ENCODE assay signal across 16 cellular contexts in genomic region chr3:129600348-129600747, GRCh38. TPM values are rescaled to one million over a fixed set of nuclear protein-coding genes. Genes with fewer than 3 reads are reported as not detected.
A peak's percentile ranks its signal among the peaks of the same experiment; 100 is the strongest.
DNase-seq lines count a peak whose midpoint lies in the region; ATAC-seq and TF ChIP-seq lines count a peak whose summit lies in the region.
"Had no signal": no experiment of that assay in that cellular context is flagged by ENCODE, and none has a peak within 500 bp of the region (broad histone marks: within the 10 kb centered on the region; RNA-seq: fewer than 3 reads in every experiment).

No MANE protein-coding gene starts in this region.

- ATAC-seq in right cardiac atrium (no peak), HG02610 (IDR thresholded peaks at IDR 0.05; ENCODE audit: unreplicated experiment) (no peak), HG03342 (IDR thresholded peaks at IDR 0.05; ENCODE audit: unreplicated experiment) (no peak)

- H3K4me2 ChIP-seq in osteoblast (ENCODE audit: insufficient read depth, low read length): no peak overlapping the region

- peaks cover 6% of the 10 kb centered on the region for H3K27me3 ChIP-seq in left ventricle myocardium inferior (ENCODE audit: low read depth)
- H3K27me3 ChIP-seq in right cardiac atrium (ENCODE audit: control insufficient read depth, insufficient read depth): no peaks in the 10 kb centered on the region
- no peaks in the 10 kb centered on the region for H3K27me3 ChIP-seq in osteoblast (ENCODE audit: insufficient read depth, low read length)
- no peaks in the 10 kb centered on the region for H3K27me3 ChIP-seq in vagina

- H3K4me1 ChIP-seq in left ventricle myocardium inferior (peaks cover 96% of the 10 kb centered on the region), right cardiac atrium (ENCODE audit: control insufficient read depth, insufficient read depth, low read length) (peaks cover 28% of the 10 kb centered on the region), osteoblast (ENCODE audit: insufficient read depth, low read length) (peaks cover 83% of the 10 kb centered on the region), vagina (peaks cover 91% of the 10 kb centered on the region)

- no peak for TF ChIP-seq POLR2A in vagina (IDR thresholded peaks at IDR 0.05)

- no peak overlapping the region for H2AFZ ChIP-seq in osteoblast (ENCODE audit: low read length)

- H3K36me3 ChIP-seq in left ventricle myocardium inferior: no peaks in the 10 kb centered on the region
- H3K36me3 ChIP-seq in osteoblast (ENCODE audit: insufficient read depth, low read length): no peaks in the 10 kb centered on the region
- H3K36me3 ChIP-seq in vagina: no peaks in the 10 kb centered on the region

- H3K9me3 Mint-ChIP-seq in endothelial cell (ENCODE audit: unreplicated experiment): no peaks in the 10 kb centered on the region

- peaks cover 91% of the 10 kb centered on the region for H3K79me2 ChIP-seq in osteoblast (ENCODE audit: insufficient read depth, low read length)

- peaks cover 59% of the 10 kb centered on the region for H3K36me3 Mint-ChIP-seq in endothelial cell (ENCODE audit: low read depth, unreplicated experiment)

- peaks cover 19% of the 10 kb centered on the region for H3K27me3 Mint-ChIP-seq in endothelial cell (ENCODE audit: unreplicated experiment)

- WGBS in right cardiac atrium: 64% methylated on average over 2 of the region's 2 CpGs

- TF ChIP-seq CTCF in left ventricle myocardium inferior (IDR thresholded peaks at IDR 0.05; ENCODE audit: borderline replicate concordance) (no peak), endothelial cell (IDR thresholded peaks at IDR 0.05; ENCODE audit: unreplicated experiment) (no peak), osteoblast (IDR thresholded peaks at IDR 0.05; ENCODE audit: extremely low read depth, low read depth, low read length) (no peak), vagina (IDR thresholded peaks at IDR 0.05) (no peak)

- DNase-seq in left ventricle myocardium inferior (no peak), right cardiac atrium (no peak), endothelial cell (ENCODE audit: low spot score) (no peak), osteoblast (ENCODE audit: insufficient read length, low spot score, missing footprints) (no peak), vagina (ENCODE audit: extremely low spot score in 2 of 2) (no peak), mesenteric fat pad (ENCODE audit: low spot score) (no peak)
- DNase-seq: activated T-cell treated with anti-CD3 and anti-CD28 coated beads, Interleukin-2, amount 50 U/mL, for 1 hour; mucosa of descending colon; NCI-H2081; NCI-H69; stimulated activated CD4-positive, alpha-beta T cell treated with anti-CD3 and anti-CD28 coated beads, Interleukin-4, amount 100 ng/mL, for 1 hour had no signal

- H3K4me3 Mint-ChIP-seq in endothelial cell (ENCODE audit: unreplicated experiment): peak overlapping the region; percentile 100

- no peaks in the 10 kb centered on the region for H3K9me3 ChIP-seq in left ventricle myocardium inferior (replicated peaks)
- H3K9me3 ChIP-seq in right cardiac atrium (ENCODE audit: control insufficient read depth, low read length): no peaks in the 10 kb centered on the region
- H3K9me3 ChIP-seq in osteoblast (ENCODE audit: low read depth, low read length): no peaks in the 10 kb centered on the region
- H3K9me3 ChIP-seq in vagina: no peaks in the 10 kb centered on the region
- H3K9me3 ChIP-seq: mucosa of descending colon had no signal

- peak overlapping the region; percentile 82 for H3K4me3 ChIP-seq in left ventricle myocardium inferior
- no peak overlapping the region for H3K4me3 ChIP-seq in right cardiac atrium (ENCODE audit: low read length)
- H3K4me3 ChIP-seq in osteoblast (ENCODE audit: insufficient read depth, low read length): no peak overlapping the region
- H3K4me3 ChIP-seq in vagina: no peak overlapping the region
- H3K4me3 ChIP-seq: mucosa of descending colon had no signal

- H3K4me1 Mint-ChIP-seq in endothelial cell (ENCODE audit: unreplicated experiment): peaks cover 78% of the 10 kb centered on the region

- intact Hi-C loops in left ventricle myocardium inferior (cut with micrococcal nuclease): no loop called here
- intact Hi-C loops in right cardiac atrium (cut with DNase I): loop anchor here in 2 of 4 donors (5.0 to 10.0 kb wide), 2 partner anchors 106 to 108 kb away; no protein-coding TSS in a partner anchor
- intact Hi-C loops in vagina (cut with DNase I): no loop called here

- H3K27ac ChIP-seq in left ventricle myocardium inferior (replicated peaks) (peak overlapping the region; percentile 96), right cardiac atrium (ENCODE audit: low read length) (no peak overlapping the region), osteoblast (ENCODE audit: low read depth, low read length) (peak overlapping the region; percentile 96), vagina (peak overlapping the region; percentile 91)

- H4K20me1 ChIP-seq in osteoblast (ENCODE audit: insufficient read depth, low read length): peaks cover 62% of the 10 kb centered on the region

- H3K27ac Mint-ChIP-seq in endothelial cell (ENCODE audit: unreplicated experiment): peak overlapping the region; percentile 94

RNA-seq across cellular contexts. Expression of gene PLXND1, which starts 6.1 kb away (rescaled TPM):
- total RNA-seq in left ventricle myocardium inferior (45.5 TPM), right cardiac atrium (100 to 1,000 TPM in 1 of 4 donors, 10 to 100 TPM in 3; 75.4 to 102 (median 84.1) TPM), endothelial cell (ENCODE audit: unreplicated experiment) (1,753 TPM), osteoblast (126 and 134 TPM in 2 replicates), vagina (96.5 TPM), mesenteric fat pad (265 TPM)
- polyA plus RNA-seq in right cardiac atrium: 89.4 TPM

RNA-seq across cellular contexts. Expression of gene H1-8, which starts 57.4 kb away (rescaled TPM):
- total RNA-seq in left ventricle myocardium inferior: not detected
- not detected for total RNA-seq in right cardiac atrium
- not detected for polyA plus RNA-seq in right cardiac atrium
- total RNA-seq in endothelial cell (ENCODE audit: unreplicated experiment): 2.7 TPM
- total RNA-seq in osteoblast: not detected in 2 replicates
- not detected for total RNA-seq in vagina
- total RNA-seq in mesenteric fat pad: not detected
- total RNA-seq: A673, M059J, mucosa of descending colon, RPMI7951 had no signal
